23 cellular contexts compared by ENCODE assay signal in the genomic region with DNA sequence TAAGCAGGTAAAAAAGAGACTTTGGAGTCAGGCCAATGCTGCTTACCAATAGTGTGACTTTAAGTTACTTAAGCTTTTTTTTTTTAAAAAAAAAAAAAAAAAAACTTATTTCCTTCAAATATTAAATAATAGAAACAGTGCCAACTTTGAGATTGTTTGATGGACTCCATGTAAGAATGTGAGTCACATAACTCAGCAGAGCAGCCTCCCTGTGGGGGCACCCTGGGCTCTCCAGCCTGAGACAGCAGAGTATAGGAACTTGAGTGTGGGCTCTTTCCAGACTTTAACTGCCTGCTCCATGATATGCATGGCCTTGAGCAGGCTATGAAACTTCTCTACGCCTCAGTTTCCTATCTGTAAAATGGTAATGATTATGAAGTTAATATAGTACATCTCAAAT.
"Had no signal": no experiment of that assay in that cellular context is flagged by ENCODE, and none has a peak within 500 bp of the region (broad histone marks: within the 10 kb centered on the region; RNA-seq: fewer than 3 reads in every experiment).

No MANE protein-coding gene starts in this region.

- H3K27me3 ChIP-seq: ascending aorta, gastrocnemius medialis, heart right ventricle, sigmoid colon, suprapubic skin, upper lobe of left lung had no signal

- H3K4me1 ChIP-seq: ascending aorta, gastrocnemius medialis, heart right ventricle, left ventricle myocardium inferior, psoas muscle, sigmoid colon, suprapubic skin, upper lobe of left lung had no signal

- H3K27ac Mint-ChIP-seq: activated CD4-positive, alpha-beta memory T cell treated with anti-CD3 and anti-CD28 coated beads for 36 hours; activated naive CD8-positive, alpha-beta T cell treated with anti-CD3 and anti-CD28 coated beads for 36 hours; endodermal cell; memory B cell; nephron had no signal

- FAIRE-seq: keratinocyte had no signal

- H3K27me3 Mint-ChIP-seq: activated CD4-positive, alpha-beta memory T cell treated with anti-CD3 and anti-CD28 coated beads for 36 hours; activated naive CD8-positive, alpha-beta T cell treated with anti-CD3 and anti-CD28 coated beads for 36 hours; central memory CD8-positive, alpha-beta T cell had no signal

- H3K4me1 Mint-ChIP-seq: nephron had no signal

- H3K36me3 ChIP-seq: ascending aorta, gastrocnemius medialis, heart right ventricle, left ventricle myocardium inferior, sigmoid colon, suprapubic skin, upper lobe of left lung had no signal

- DNase-seq: activated CD4-positive, alpha-beta memory T cell treated with anti-CD3 and anti-CD28 coated beads for 36 hours; activated gamma-delta T cell; activated naive CD8-positive, alpha-beta T cell treated with anti-CD3 and anti-CD28 coated beads for 36 hours; activated T-cell treated with anti-CD3 and anti-CD28 coated beads, Interleukin-2, amount 50 U/mL, for 48 hours; endodermal cell; erythroblast; gastrocnemius medialis; heart right ventricle; left ventricle myocardium inferior; occipital lobe; psoas muscle; sigmoid colon; stimulated activated CD4-positive, alpha-beta T cell treated with anti-CD3 and anti-CD28 coated beads, Interleukin-2, amount 100 ng/mL, for 48 hours; stimulated activated naive CD4-positive, alpha-beta T cell treated with Interleukin-2 at 50 U/mL for 16 hours; T-helper 1 cell; upper lobe of left lung had no signal

- H3K27ac ChIP-seq: ascending aorta, gastrocnemius medialis, heart right ventricle, left ventricle myocardium inferior, psoas muscle, sigmoid colon, suprapubic skin, upper lobe of left lung, VCaP had no signal

- H3K4me3 Mint-ChIP-seq: activated CD4-positive, alpha-beta memory T cell treated with anti-CD3 and anti-CD28 coated beads for 36 hours; activated naive CD8-positive, alpha-beta T cell treated with anti-CD3 and anti-CD28 coated beads for 36 hours; central memory CD8-positive, alpha-beta T cell; endodermal cell; memory B cell; nephron had no signal

- H3K36me3 Mint-ChIP-seq: activated CD4-positive, alpha-beta memory T cell treated with anti-CD3 and anti-CD28 coated beads for 36 hours; activated naive CD8-positive, alpha-beta T cell treated with anti-CD3 and anti-CD28 coated beads for 36 hours; memory B cell had no signal

- ATAC-seq: gastrocnemius medialis, heart right ventricle, psoas muscle had no signal

- H3K4me3 ChIP-seq: ascending aorta, gastrocnemius medialis, heart right ventricle, left ventricle myocardium inferior, psoas muscle, sigmoid colon, suprapubic skin, upper lobe of left lung had no signal

- H3K9me3 ChIP-seq: ascending aorta, gastrocnemius medialis, left ventricle myocardium inferior, psoas muscle, sigmoid colon, suprapubic skin, upper lobe of left lung had no signal

- H3K9me3 Mint-ChIP-seq: activated naive CD8-positive, alpha-beta T cell treated with anti-CD3 and anti-CD28 coated beads for 36 hours; central memory CD8-positive, alpha-beta T cell had no signal
